ENCODE assay signal across 15 cellular contexts in the genomic region with DNA sequence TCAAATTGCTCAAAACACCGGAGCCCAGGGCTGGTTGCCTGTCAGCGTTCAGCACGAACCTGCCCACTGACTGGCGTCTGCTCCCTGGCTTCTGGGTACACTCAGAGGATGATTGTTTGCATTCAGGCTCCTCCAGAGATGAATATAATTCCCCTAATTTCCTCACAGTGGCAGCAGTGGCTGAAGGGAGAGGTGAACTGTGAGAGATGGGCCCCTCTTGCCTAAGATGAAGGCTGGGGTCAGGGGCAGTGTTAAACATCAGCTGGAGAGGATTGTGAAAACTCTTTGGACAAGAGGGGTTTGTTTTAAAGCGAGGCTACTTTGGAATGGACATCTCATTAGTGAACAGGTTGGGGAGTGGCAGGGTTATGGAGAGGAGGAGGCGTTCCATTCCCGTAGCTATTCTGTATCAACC.
A peak's percentile ranks its signal among the peaks of the same experiment; 100 is the strongest.
DNase-seq lines count a peak whose midpoint lies in the region; TF ChIP-seq lines count a peak whose summit lies in the region.
"Had no signal": no experiment of that assay in that cellular context is flagged by ENCODE, and none has a peak within 500 bp of the region (broad histone marks: within the 10 kb centered on the region; RNA-seq: fewer than 3 reads in every experiment).

No MANE protein-coding gene starts in this region.

- TF ChIP-seq CTCF in retinal pigment epithelial cell (conservative IDR thresholded peaks at IDR 0.05; ENCODE audit: low read depth, low read length), result peak; percentile 3

- H3K4me3 ChIP-seq in HUES48 (ENCODE audit: low read depth, low read length), result no peak overlapping the region
- H3K4me3 ChIP-seq in retinal pigment epithelial cell (ENCODE audit: low read length), result no peak overlapping the region
- H3K4me3 ChIP-seq: left ventricle myocardium inferior, suprapubic skin had no signal

- peaks cover 1% of the 10 kb centered on the region; the same call in 1 of the 2 replicates for H3K36me3 ChIP-seq in HUES48 (ENCODE audit: control insufficient read depth, insufficient read depth, low read length)
- H3K36me3 ChIP-seq: left ventricle myocardium inferior, suprapubic skin had no signal

- DNase-seq in NCI-H2227 (lab: John Stamatoyannopoulos, UW; ENCODE audit: unreplicated experiment), result peak; percentile 77
- peak in 22 of 42 donors; percentile 11 to 65 (median 32) for DNase-seq in head of caudate nucleus
- DNase-seq in retinal pigment epithelial cell (ENCODE audit: low read depth), result no peak
- DNase-seq in stimulated activated naive CD4-positive, alpha-beta T cell treated with Interleukin-2 at 50 U/mL for 16 hours (lab: John Stamatoyannopoulos, UW), result no peak
- DNase-seq in DMS53 treated with DMSO at 0.1 percent for 48 hours (lab: John Stamatoyannopoulos, UW; ENCODE audit: unreplicated experiment), result no peak
- DNase-seq in stimulated activated CD4-positive, alpha-beta T cell treated with anti-CD3 and anti-CD28 coated beads, Interleukin-4, amount 100 ng/mL, for 1 hour, result no peak
- DNase-seq: activated CD4-positive, alpha-beta T cell treated with anti-CD3 and anti-CD28 coated beads, Interleukin-2, amount 50 U/mL, for 4 hours; activated T-cell treated with anti-CD3 and anti-CD28 coated beads, Interleukin-2, amount 50 U/mL, for 4 hours; GOT3; Karpas-422; left ventricle myocardium inferior; NCI-H187 treated with DMSO at 0.1 percent for 48 hours; NCI-H774 had no signal

- peaks cover 38% of the 10 kb centered on the region for H3K4me1 ChIP-seq in HUES48 (ENCODE audit: control insufficient read depth, insufficient read depth, low read length)

- H3K9me3 ChIP-seq in HUES48 (ENCODE audit: control insufficient read depth, insufficient read depth, low read length), result no peaks in the 10 kb centered on the region
- H3K9me3 ChIP-seq: left ventricle myocardium inferior, suprapubic skin had no signal

- intact Hi-C loops in head of caudate nucleus (cut with DNase I), result no loop called here

- H3K27me3 ChIP-seq in HUES48 (ENCODE audit: control insufficient read depth, insufficient read depth, low read length), result no peaks in the 10 kb centered on the region
- H3K27me3 ChIP-seq: suprapubic skin had no signal

- no peak overlapping the region for H3K9ac ChIP-seq in HUES48 (ENCODE audit: low read depth, low read length)

- H3K27ac ChIP-seq in HUES48 (ENCODE audit: low read depth, low read length), result peak overlapping the region; percentile 72
- H3K27ac ChIP-seq: left ventricle myocardium inferior had no signal

Comparison
In these comparisons a context has a peak if more than half of its experiments do, and no peak if none do; other contexts are left out.
1. DNase-seq: peak in NCI-H2227 (single experiment) and head of caudate nucleus (22 of 42); none in retinal pigment epithelial cell (single experiment), stimulated activated naive CD4-positive, alpha-beta T cell treated with Interleukin-2 at 50 U/mL for 16 hours (single experiment), DMS53 treated with DMSO at 0.1 percent for 48 hours (single experiment) and stimulated activated CD4-positive, alpha-beta T cell treated with anti-CD3 and anti-CD28 coated beads, Interleukin-4, amount 100 ng/mL, for 1 hour (single experiment).